Comparison of ENCODE assay signal across 4 cellular contexts in the genomic region with DNA sequence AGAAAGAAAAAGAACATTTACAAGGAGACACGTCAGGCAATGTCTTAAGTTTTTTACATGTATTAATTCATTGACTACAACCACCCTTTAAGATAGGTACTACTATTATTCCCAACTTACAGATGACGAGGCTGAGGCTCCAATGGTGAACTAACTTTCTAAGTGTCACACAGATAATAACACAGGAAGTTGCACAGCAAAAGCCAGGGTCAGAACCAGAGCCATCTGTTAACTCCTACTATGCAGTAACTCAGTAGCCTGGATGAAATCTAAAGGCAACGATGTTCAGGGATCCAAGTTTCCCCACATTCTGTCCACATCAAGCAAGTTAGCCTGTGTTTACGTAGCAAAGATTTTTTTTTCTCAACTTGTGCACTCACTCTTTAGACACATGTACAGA.
TF ChIP-seq lines count a peak whose summit lies in the region.

No MANE protein-coding gene starts in this region.

TF ChIP-seq in SK-N-SH, 30 proteins besides CTCF, POLR2A, EP300 and RAD21 (continued from another document):
- no peak for TF ChIP-seq SIN3A (IDR thresholded peaks at IDR 0.05; ENCODE audit: borderline replicate concordance, low read depth, low read length)
- TF ChIP-seq FOSL2 (IDR thresholded peaks at IDR 0.05; ENCODE audit: borderline replicate concordance, low read depth) = no peak
- TF ChIP-seq, protein P1, sequence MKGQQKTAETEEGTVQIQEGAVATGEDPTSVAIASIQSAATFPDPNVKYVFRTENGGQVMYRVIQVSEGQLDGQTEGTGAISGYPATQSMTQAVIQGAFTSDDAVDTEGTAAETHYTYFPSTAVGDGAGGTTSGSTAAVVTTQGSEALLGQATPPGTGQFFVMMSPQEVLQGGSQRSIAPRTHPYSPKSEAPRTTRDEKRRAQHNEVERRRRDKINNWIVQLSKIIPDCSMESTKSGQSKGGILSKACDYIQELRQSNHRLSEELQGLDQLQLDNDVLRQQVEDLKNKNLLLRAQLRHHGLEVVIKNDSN (IDR thresholded peaks at IDR 0.05; ENCODE audit: borderline replicate concordance, low read depth) = no peak
- TF ChIP-seq, protein P2, sequence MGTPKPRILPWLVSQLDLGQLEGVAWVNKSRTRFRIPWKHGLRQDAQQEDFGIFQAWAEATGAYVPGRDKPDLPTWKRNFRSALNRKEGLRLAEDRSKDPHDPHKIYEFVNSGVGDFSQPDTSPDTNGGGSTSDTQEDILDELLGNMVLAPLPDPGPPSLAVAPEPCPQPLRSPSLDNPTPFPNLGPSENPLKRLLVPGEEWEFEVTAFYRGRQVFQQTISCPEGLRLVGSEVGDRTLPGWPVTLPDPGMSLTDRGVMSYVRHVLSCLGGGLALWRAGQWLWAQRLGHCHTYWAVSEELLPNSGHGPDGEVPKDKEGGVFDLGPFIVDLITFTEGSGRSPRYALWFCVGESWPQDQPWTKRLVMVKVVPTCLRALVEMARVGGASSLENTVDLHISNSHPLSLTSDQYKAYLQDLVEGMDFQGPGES (IDR thresholded peaks at IDR 0.05; ENCODE audit: low read depth, low read length) = no peak
- no peak for TF ChIP-seq RCOR1 (IDR thresholded peaks at IDR 0.05; ENCODE audit: low read length)
- no peak for TF ChIP-seq FOXJ3 (CRISPR knock-in tag; IDR thresholded peaks at IDR 0.05)
- no peak for TF ChIP-seq MAX (IDR thresholded peaks at IDR 0.05; ENCODE audit: low read depth)
- no peak for TF ChIP-seq CHD2 (IDR thresholded peaks at IDR 0.05; ENCODE audit: low read length, partially characterized antibody)
- no peak for TF ChIP-seq NRF1 (IDR thresholded peaks at IDR 0.05; ENCODE audit: low read depth, low read length)
- TF ChIP-seq GABPA (IDR thresholded peaks at IDR 0.05; ENCODE audit: low read depth) = no peak
- no peak for TF ChIP-seq MEF2A (IDR thresholded peaks at IDR 0.05; ENCODE audit: borderline replicate concordance, low read depth)

TF ChIP-seq in SK-N-SH treated with all-trans-retinoic acid at 6 μM for 48 hours, 23 proteins besides CTCF, POLR2A, EP300 and RAD21 (continued from another document):
- no peak for TF ChIP-seq TCF4 (CRISPR knock-in tag; IDR thresholded peaks at IDR 0.05; ENCODE audit: borderline replicate concordance)
- TF ChIP-seq SNAI2 (CRISPR knock-in tag; IDR thresholded peaks at IDR 0.05) = no peak
TF ChIP-seq in SK-N-SH treated with all-trans-retinoic acid at 6 μM for 48 hours: peak in this region for 0.

TF ChIP-seq in endothelial cell of umbilical vein, 7 proteins besides CTCF, POLR2A, EP300 and RAD21 (continued from another document):
- TF ChIP-seq MYC (IDR thresholded peaks at IDR 0.05; ENCODE audit: low read depth, low read length) = no peak
- TF ChIP-seq JUN (IDR thresholded peaks at IDR 0.05; ENCODE audit: borderline replicate concordance, insufficient read depth, insufficient read length, low read depth) = no peak
- TF ChIP-seq EZH2 (IDR thresholded peaks at IDR 0.05; ENCODE audit: borderline replicate concordance, low read depth, low read length, severe bottlenecking) = no peak
- TF ChIP-seq POLR2AphosphoS5 (IDR thresholded peaks at IDR 0.05; ENCODE audit: insufficient read depth, low read depth, low read length) = no peak
- TF ChIP-seq GATA2 (IDR thresholded peaks at IDR 0.05; ENCODE audit: insufficient read depth, insufficient read length, low read depth, low read length) = no peak
- no peak for TF ChIP-seq FOS (IDR thresholded peaks at IDR 0.05; ENCODE audit: borderline replicate concordance, insufficient read depth, low read length)

TF ChIP-seq in GM12891, 5 proteins besides CTCF, POLR2A, EP300 and RAD21 (continued from another document):
- no peak for TF ChIP-seq POLR2AphosphoS5 (IDR thresholded peaks at IDR 0.05; ENCODE audit: low read depth, low read length)
- TF ChIP-seq TAF1 (IDR thresholded peaks at IDR 0.05; ENCODE audit: low read depth, low read length) = no peak
- TF ChIP-seq SPI1 (IDR thresholded peaks at IDR 0.05; ENCODE audit: low read depth, low read length) = no peak
